9 cellular contexts compared by ENCODE assay signal in the genomic region with DNA sequence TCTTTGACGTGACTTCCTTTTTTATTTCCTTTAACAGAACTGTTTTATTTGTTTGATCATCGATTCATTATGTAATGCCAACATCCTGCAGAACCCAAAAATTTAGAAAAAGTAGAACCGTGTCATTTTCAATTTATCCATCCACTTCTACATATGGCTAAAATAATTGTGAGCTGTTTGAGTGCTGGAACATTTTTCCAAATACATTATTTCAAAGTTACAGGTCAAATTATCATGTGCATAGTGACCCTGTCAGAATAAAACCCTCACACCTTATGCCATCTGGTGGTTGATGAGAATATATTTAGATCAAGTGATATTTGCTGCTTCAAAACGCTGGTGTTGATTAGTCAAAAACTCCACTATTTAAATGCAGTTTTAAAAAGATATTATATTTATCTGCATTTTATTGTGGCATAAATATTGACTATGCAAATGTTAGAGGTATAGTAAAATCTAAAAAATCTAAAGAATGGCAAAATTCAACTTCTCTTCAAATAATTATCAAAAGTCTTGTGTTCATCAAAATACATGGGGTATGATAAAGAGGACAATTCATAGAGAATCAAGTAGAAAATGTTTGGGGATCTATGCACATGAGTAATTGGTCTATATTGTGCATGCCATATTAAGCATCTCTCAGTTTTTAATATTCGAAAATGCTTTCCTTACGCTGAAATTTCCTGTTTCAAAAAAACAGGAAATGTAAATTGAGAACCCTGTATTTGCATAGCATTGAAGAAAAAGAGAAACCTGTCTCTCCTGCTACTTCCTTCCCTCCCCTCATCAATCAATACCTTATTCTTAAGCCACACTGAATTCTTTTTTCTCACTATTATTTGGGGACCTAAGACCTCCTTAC. TPM values are rescaled to one million over a fixed set of nuclear protein-coding genes. Genes with fewer than 3 reads are reported as not detected.
DNase-seq lines count a peak whose midpoint lies in the region; ATAC-seq and TF ChIP-seq lines count a peak whose summit lies in the region.
"Had no signal": no experiment of that assay in that cellular context is flagged by ENCODE, and none has a peak within 500 bp of the region (broad histone marks: within the 10 kb centered on the region; RNA-seq: fewer than 3 reads in every experiment).

No MANE protein-coding gene starts in this region.

- no peak for ATAC-seq in CD4-positive, alpha-beta T cell (ENCODE audit: poor library complexity)
- ATAC-seq in GM23338 (peak; percentile 33; the same call in 2 of the 3 replicates), GM21717 (IDR thresholded peaks at IDR 0.05; ENCODE audit: unreplicated experiment) (no peak), omental fat pad (ENCODE audit: low FRiP score) (no peak)

- no peak overlapping the region for H3K27ac Mint-ChIP-seq in CD4-positive, alpha-beta T cell
- H3K27ac Mint-ChIP-seq in GM23338: peak overlapping the region; percentile 80

- no peaks in the 10 kb centered on the region for H4K20me1 ChIP-seq in GM23338 (replicated peaks; ENCODE audit: insufficient read depth)

- peaks cover 19% of the 10 kb centered on the region for H3K27me3 Mint-ChIP-seq in CD4-positive, alpha-beta T cell
- no peaks in the 10 kb centered on the region for H3K27me3 Mint-ChIP-seq in GM23338 (ENCODE audit: insufficient read depth, low read depth, poor library complexity)

- H3K27me3 ChIP-seq in CD4-positive, alpha-beta T cell (ENCODE audit: control insufficient read depth, insufficient read depth, low read length): peaks cover 2% of the 10 kb centered on the region
- no peaks in the 10 kb centered on the region for H3K27me3 ChIP-seq in GM23338 (ENCODE audit: insufficient read depth)

- H3K27ac ChIP-seq in CD4-positive, alpha-beta T cell (ENCODE audit: low read depth, low read length): no peak overlapping the region
- H3K27ac ChIP-seq in GM23338 (ENCODE audit: low read depth): peak overlapping the region; percentile 86

- H3F3A ChIP-seq in GM23338 (replicated peaks; ENCODE audit: low read depth): no peaks in the 10 kb centered on the region

- H3K9me3 Mint-ChIP-seq in CD4-positive, alpha-beta T cell: no peaks in the 10 kb centered on the region
- H3K9me3 Mint-ChIP-seq in GM23338: no peaks in the 10 kb centered on the region

- intact Hi-C loops in CD4-positive, alpha-beta T cell (cut with DNase I, micrococcal nuclease): loop anchor here in 1 of 2 experiments (5.0 to 10.0 kb wide), 2 partner anchors 108 to 1401 kb away; no protein-coding TSS in a partner anchor

- H3K9me3 ChIP-seq in CD4-positive, alpha-beta T cell (ENCODE audit: control insufficient read depth, low read length): no peaks in the 10 kb centered on the region

- no peak for DNase-seq in CD4-positive, alpha-beta T cell
- DNase-seq in GM23338 (ENCODE audit: low spot score) (peak; percentile 66), NCI-H774 (lab: John Stamatoyannopoulos, UW) (peak; percentile 71), medulla oblongata (ENCODE audit: extremely low spot score) (peak; percentile 61), omental fat pad (ENCODE audit: low spot score) (no peak)
- DNase-seq in central memory CD4-positive, alpha-beta T cell: peak; percentile 4
- no peak for DNase-seq in stimulated activated CD4-positive, alpha-beta T cell treated with anti-CD3 and anti-CD28 coated beads, Interleukin-4, amount 100 ng/mL, for 4 hours

- peaks cover 34% of the 10 kb centered on the region for H3K4me1 ChIP-seq in GM23338 (ENCODE audit: insufficient read depth)

- CTCF ChIA-PET in CD4-positive, alpha-beta T cell (lab: Charles Lee): no interaction called here

- no peak overlapping the region for H2AFZ ChIP-seq in GM23338

- POLR2A ChIA-PET in CD4-positive, alpha-beta T cell (lab: Charles Lee): no interaction called here

- peak overlapping the region; percentile 48 for H3K4me2 ChIP-seq in GM23338

- no peaks in the 10 kb centered on the region for H3K36me3 Mint-ChIP-seq in CD4-positive, alpha-beta T cell (ENCODE audit: low read depth)
- H3K36me3 Mint-ChIP-seq in GM23338 (ENCODE audit: low read depth): no peaks in the 10 kb centered on the region

- H3K4me3 ChIP-seq in GM23338: peak overlapping the region; percentile 10; the same call in 1 of the 2 replicates

- no peaks in the 10 kb centered on the region for H3K79me2 ChIP-seq in GM23338 (replicated peaks; ENCODE audit: insufficient read depth)

- H3K4me1 Mint-ChIP-seq in CD4-positive, alpha-beta T cell (ENCODE audit: low read depth): peaks cover 38% of the 10 kb centered on the region
- peaks cover 35% of the 10 kb centered on the region for H3K4me1 Mint-ChIP-seq in GM23338

- H3K36me3 ChIP-seq in GM23338 (ENCODE audit: insufficient read depth): no peaks in the 10 kb centered on the region

- H3K4me3 Mint-ChIP-seq in CD4-positive, alpha-beta T cell: peak overlapping the region; percentile 73
- H3K4me3 Mint-ChIP-seq in GM23338: peak overlapping the region; percentile 52

- peak; percentile 58 for TF ChIP-seq CTCF in CD4-positive, alpha-beta T cell (IDR thresholded peaks at IDR 0.05)
- peak; percentile 64 to 77 for TF ChIP-seq CTCF in GM23338 (conservative IDR thresholded peaks at IDR 0.05; ENCODE audit: low read depth in 2 of 2)
- no peak for TF ChIP-seq CTCF in omental fat pad (IDR thresholded peaks at IDR 0.05)

- no peaks in the 10 kb centered on the region for H3K9me2 ChIP-seq in GM23338 (ENCODE audit: insufficient read depth)

TF ChIP-seq in GM23338, 12 proteins besides CTCF, POLR2A, EP300 and RAD21 (continues in another document):
- TF ChIP-seq, protein P1, sequence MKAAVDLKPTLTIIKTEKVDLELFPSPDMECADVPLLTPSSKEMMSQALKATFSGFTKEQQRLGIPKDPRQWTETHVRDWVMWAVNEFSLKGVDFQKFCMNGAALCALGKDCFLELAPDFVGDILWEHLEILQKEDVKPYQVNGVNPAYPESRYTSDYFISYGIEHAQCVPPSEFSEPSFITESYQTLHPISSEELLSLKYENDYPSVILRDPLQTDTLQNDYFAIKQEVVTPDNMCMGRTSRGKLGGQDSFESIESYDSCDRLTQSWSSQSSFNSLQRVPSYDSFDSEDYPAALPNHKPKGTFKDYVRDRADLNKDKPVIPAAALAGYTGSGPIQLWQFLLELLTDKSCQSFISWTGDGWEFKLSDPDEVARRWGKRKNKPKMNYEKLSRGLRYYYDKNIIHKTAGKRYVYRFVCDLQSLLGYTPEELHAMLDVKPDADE (IDR thresholded peaks at IDR 0.05): peak; percentile 49; the same call in 1 of the 2 replicates
- TF ChIP-seq, protein P2, sequence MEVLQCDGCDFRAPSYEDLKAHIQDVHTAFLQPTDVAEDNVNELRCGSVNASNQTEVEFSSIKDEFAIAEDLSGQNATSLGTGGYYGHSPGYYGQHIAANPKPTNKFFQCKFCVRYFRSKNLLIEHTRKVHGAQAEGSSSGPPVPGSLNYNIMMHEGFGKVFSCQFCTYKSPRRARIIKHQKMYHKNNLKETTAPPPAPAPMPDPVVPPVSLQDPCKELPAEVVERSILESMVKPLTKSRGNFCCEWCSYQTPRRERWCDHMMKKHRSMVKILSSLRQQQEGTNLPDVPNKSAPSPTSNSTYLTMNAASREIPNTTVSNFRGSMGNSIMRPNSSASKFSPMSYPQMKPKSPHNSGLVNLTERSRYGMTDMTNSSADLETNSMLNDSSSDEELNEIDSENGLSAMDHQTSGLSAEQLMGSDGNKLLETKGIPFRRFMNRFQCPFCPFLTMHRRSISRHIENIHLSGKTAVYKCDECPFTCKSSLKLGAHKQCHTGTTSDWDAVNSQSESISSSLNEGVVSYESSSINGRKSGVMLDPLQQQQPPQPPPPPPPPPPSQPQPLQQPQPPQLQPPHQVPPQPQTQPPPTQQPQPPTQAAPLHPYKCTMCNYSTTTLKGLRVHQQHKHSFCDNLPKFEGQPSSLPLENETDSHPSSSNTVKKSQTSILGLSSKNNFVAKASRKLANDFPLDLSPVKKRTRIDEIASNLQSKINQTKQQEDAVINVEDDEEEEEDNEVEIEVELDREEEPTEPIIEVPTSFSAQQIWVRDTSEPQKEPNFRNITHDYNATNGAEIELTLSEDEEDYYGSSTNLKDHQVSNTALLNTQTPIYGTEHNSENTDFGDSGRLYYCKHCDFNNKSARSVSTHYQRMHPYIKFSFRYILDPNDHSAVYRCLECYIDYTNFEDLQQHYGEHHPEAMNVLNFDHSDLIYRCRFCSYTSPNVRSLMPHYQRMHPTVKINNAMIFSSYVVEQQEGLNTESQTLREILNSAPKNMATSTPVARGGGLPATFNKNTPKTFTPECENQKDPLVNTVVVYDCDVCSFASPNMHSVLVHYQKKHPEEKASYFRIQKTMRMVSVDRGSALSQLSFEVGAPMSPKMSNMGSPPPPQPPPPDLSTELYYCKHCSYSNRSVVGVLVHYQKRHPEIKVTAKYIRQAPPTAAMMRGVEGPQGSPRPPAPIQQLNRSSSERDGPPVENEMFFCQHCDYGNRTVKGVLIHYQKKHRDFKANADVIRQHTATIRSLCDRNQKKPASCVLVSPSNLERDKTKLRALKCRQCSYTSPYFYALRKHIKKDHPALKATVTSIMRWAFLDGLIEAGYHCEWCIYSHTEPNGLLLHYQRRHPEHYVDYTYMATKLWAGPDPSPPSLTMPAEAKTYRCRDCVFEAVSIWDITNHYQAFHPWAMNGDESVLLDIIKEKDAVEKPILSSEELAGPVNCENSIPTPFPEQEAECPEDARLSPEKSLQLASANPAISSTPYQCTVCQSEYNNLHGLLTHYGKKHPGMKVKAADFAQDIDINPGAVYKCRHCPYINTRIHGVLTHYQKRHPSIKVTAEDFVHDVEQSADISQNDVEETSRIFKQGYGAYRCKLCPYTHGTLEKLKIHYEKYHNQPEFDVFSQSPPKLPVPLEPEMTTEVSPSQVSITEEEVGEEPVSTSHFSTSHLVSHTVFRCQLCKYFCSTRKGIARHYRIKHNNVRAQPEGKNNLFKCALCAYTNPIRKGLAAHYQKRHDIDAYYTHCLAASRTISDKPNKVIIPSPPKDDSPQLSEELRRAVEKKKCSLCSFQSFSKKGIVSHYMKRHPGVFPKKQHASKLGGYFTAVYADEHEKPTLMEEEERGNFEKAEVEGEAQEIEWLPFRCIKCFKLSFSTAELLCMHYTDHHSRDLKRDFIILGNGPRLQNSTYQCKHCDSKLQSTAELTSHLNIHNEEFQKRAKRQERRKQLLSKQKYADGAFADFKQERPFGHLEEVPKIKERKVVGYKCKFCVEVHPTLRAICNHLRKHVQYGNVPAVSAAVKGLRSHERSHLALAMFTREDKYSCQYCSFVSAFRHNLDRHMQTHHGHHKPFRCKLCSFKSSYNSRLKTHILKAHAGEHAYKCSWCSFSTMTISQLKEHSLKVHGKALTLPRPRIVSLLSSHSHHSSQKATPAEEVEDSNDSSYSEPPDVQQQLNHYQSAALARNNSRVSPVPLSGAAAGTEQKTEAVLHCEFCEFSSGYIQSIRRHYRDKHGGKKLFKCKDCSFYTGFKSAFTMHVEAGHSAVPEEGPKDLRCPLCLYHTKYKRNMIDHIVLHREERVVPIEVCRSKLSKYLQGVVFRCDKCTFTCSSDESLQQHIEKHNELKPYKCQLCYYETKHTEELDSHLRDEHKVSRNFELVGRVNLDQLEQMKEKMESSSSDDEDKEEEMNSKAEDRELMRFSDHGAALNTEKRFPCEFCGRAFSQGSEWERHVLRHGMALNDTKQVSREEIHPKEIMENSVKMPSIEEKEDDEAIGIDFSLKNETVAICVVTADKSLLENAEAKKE (CRISPR knock-in tag; IDR thresholded peaks at IDR 0.05): no peak
- TF ChIP-seq ZNF114 (CRISPR knock-in tag; IDR thresholded peaks at IDR 0.05): no peak
- TF ChIP-seq NANOG (IDR thresholded peaks at IDR 0.05; ENCODE audit: borderline replicate concordance): 0 out of 2 replicates have a peak, but pooled peaks have one; percentile 6

RNA-seq across cellular contexts. Expression of a gene that starts 39.7 kb away (rescaled TPM):
- not detected for total RNA-seq in CD4-positive, alpha-beta T cell
- total RNA-seq in GM23338 (2014; rRNA removed; shearing (Covaris generic)): not detected in 2 replicates
- not detected in 2 replicates for polyA plus RNA-seq in GM23338 (2016; fragmentation: Nextera tagmentation; extraction: Ambion mirVana)
- not detected for total RNA-seq in omental fat pad
- total RNA-seq: T-helper 2 cell treated with Interferon-gamma antibody and Interleukin-4, amounts not matched to agents 100 ng/mL and 5 ng/mL, for 36 hours had no signal

Comparison
In these comparisons a context has a peak if more than half of its experiments do, and no peak if none do; other contexts are left out.
1. DNase-seq: peak in GM23338 (single experiment), NCI-H774 (single experiment), central memory CD4-positive, alpha-beta T cell (single experiment) and medulla oblongata (single experiment); none in CD4-positive, alpha-beta T cell (0 of 10), stimulated activated CD4-positive, alpha-beta T cell treated with anti-CD3 and anti-CD28 coated beads, Interleukin-4, amount 100 ng/mL, for 4 hours (0 of 2) and omental fat pad (single experiment).
2. CTCF ChIP-seq: peak in CD4-positive, alpha-beta T cell (single experiment) and GM23338 (2 of 2); none in omental fat pad (0 of 3).